21 cellular contexts compared by ENCODE assay signal in genomic region chr16:52690468-52690867, GRCh38.
A peak's percentile ranks its signal among the peaks of the same experiment; 100 is the strongest.
DNase-seq lines count a peak whose midpoint lies in the region; ATAC-seq, FAIRE-seq and TF ChIP-seq lines count a peak whose summit lies in the region.
"Had no signal": no experiment of that assay in that cellular context is flagged by ENCODE, and none has a peak within 500 bp of the region (broad histone marks: within the 10 kb centered on the region; RNA-seq: fewer than 3 reads in every experiment).

No MANE protein-coding gene starts in this region.

- intact Hi-C loops in HepG2 (cut with micrococcal nuclease; ENCODE audit: unreplicated experiment), result no loop called here
- intact Hi-C loops in right lobe of liver (cut with DNase I), result no loop called here

- no peak for FAIRE-seq in HepG2 (lab: Jason Lieb, UNC)
- FAIRE-seq: D721Med, GM12891, GM18507, H54 had no signal

- TF ChIP-seq CTCF in HepG2 (CRISPR knock-in tag; IDR thresholded peaks at IDR 0.05), result no peak
- TF ChIP-seq CTCF in right lobe of liver (IDR thresholded peaks at IDR 0.05), result no peak
- no peak for TF ChIP-seq CTCF in WTC11 (IDR thresholded peaks at IDR 0.05)

- TF ChIP-seq RAD21 in HepG2 (CRISPR knock-in tag; IDR thresholded peaks at IDR 0.05), result no peak

- H3K9me3 ChIP-seq in HepG2 (ENCODE audit: low read length) (peaks cover 13% of the 10 kb centered on the region), right lobe of liver (no peaks in the 10 kb centered on the region)
- H3K9me3 ChIP-seq in CD8-positive, alpha-beta memory T cell (ENCODE audit: low read length), result no peaks in the 10 kb centered on the region

- peaks cover 29% of the 10 kb centered on the region for H3K36me3 Mint-ChIP-seq in WTC11
- no peaks in the 10 kb centered on the region for H3K36me3 Mint-ChIP-seq in CD8-positive, alpha-beta memory T cell
- H3K36me3 Mint-ChIP-seq: CD4-positive, CD25-positive, alpha-beta regulatory T cell; CD8-positive, alpha-beta T cell had no signal

- no peaks in the 10 kb centered on the region for H4K20me1 ChIP-seq in HepG2 (ENCODE audit: insufficient read depth, low read length)
- H4K20me1 ChIP-seq: BLaER1 had no signal

- H3K9me3 Mint-ChIP-seq in WTC11, result peaks cover 50% of the 10 kb centered on the region
- H3K9me3 Mint-ChIP-seq in CD8-positive, alpha-beta memory T cell, result peaks cover 10 to 36% (median 12%) of the 10 kb centered on the region in 5 donors

- WGBS in HepG2 (ENCODE audit: low lambda C conversion rate), result 1% methylated on average over 1 of the region's 1 CpG
- WGBS in right lobe of liver (ENCODE audit: insufficient coverage, low coverage, low lambda C conversion rate, missing lambda C conversion rate), result 56% methylated on average over 1 of the region's 1 CpG

- no peak overlapping the region for H3K27ac Mint-ChIP-seq in WTC11
- no peak overlapping the region for H3K27ac Mint-ChIP-seq in CD8-positive, alpha-beta memory T cell
- H3K27ac Mint-ChIP-seq: B cell; CD4-positive, CD25-positive, alpha-beta regulatory T cell; CD8-positive, alpha-beta T cell; HFFc6 had no signal

- no peaks in the 10 kb centered on the region for H3K4me1 Mint-ChIP-seq in WTC11
- H3K4me1 Mint-ChIP-seq in CD8-positive, alpha-beta memory T cell, result no peaks in the 10 kb centered on the region
- H3K4me1 Mint-ChIP-seq: B cell; CD4-positive, CD25-positive, alpha-beta regulatory T cell had no signal

- no peak for ATAC-seq in HepG2
- no peak for ATAC-seq in right lobe of liver
- no peak for ATAC-seq in WTC11
- ATAC-seq: CD8-positive, alpha-beta T cell had no signal

- POLR2A ChIA-PET in HepG2 (lab: Yijun Ruan, JAX) (no interaction called here), WTC11 (lab: Charles Lee) (no interaction called here)
- POLR2A ChIA-PET in CD8-positive, alpha-beta memory T cell (lab: Charles Lee), result no interaction called here

- H3K4me1 ChIP-seq in HepG2 (ENCODE audit: insufficient read depth, low read length), result no peaks in the 10 kb centered on the region
- H3K4me1 ChIP-seq in right lobe of liver, result no peaks in the 10 kb centered on the region
- H3K4me1 ChIP-seq in CD8-positive, alpha-beta memory T cell (ENCODE audit: insufficient read depth, low read length), result no peaks in the 10 kb centered on the region
- H3K4me1 ChIP-seq: BLaER1, HAP-1 had no signal

- H3K27me3 ChIP-seq in HepG2 (ENCODE audit: control insufficient read depth in 1 of 2, insufficient read depth in 2 of 2, low read length in 2 of 2) (no peaks in the 10 kb centered on the region), right lobe of liver (no peaks in the 10 kb centered on the region)
- no peaks in the 10 kb centered on the region for H3K27me3 ChIP-seq in CD8-positive, alpha-beta memory T cell (ENCODE audit: insufficient read depth, low read length, poor library complexity, severe bottlenecking)
- H3K27me3 ChIP-seq: BLaER1 had no signal

- H3K36me3 ChIP-seq in HepG2 (replicated peaks in 1 of 2; ENCODE audit: control insufficient read depth in 1 of 2, insufficient read depth in 2 of 2, low read length in 2 of 2) (no peaks in the 10 kb centered on the region), right lobe of liver (no peaks in the 10 kb centered on the region)
- H3K36me3 ChIP-seq in CD8-positive, alpha-beta memory T cell (ENCODE audit: insufficient read depth, low read length), result no peaks in the 10 kb centered on the region
- H3K36me3 ChIP-seq: BLaER1, HAP-1 had no signal

- H3K27ac ChIP-seq in HepG2 (ENCODE audit: extremely low read length, insufficient read depth, low read length) (no peak overlapping the region), right lobe of liver (no peak overlapping the region)
- no peak overlapping the region for H3K27ac ChIP-seq in CD8-positive, alpha-beta memory T cell (ENCODE audit: low read depth, low read length)
- H3K27ac ChIP-seq: BLaER1, C4-2B had no signal

- CTCF ChIA-PET in HepG2 (lab: Yijun Ruan, JAX; ENCODE audit: low intra/inter-chr PET ratio, low total read pairs), result no interaction called here
- CTCF ChIA-PET in WTC11 (lab: Charles Lee), result no interaction called here
- CTCF ChIA-PET in CD8-positive, alpha-beta memory T cell (lab: Charles Lee), result no interaction called here

- H3K9ac ChIP-seq in HepG2 (ENCODE audit: insufficient read depth, low read depth, low read length), result no peak overlapping the region
- H3K9ac ChIP-seq: BLaER1 had no signal

- no peak overlapping the region for H2AFZ ChIP-seq in HepG2 (ENCODE audit: low read length)

- in situ Hi-C loops in HepG2 (cut with HindIII; ENCODE audit: extremely low pct_ligation_motif_present, low pct_unique_long_range_greater_than_20kb), result no loop called here

- no peak overlapping the region for H3K4me3 Mint-ChIP-seq in WTC11
- no peak overlapping the region for H3K4me3 Mint-ChIP-seq in CD8-positive, alpha-beta memory T cell
- H3K4me3 Mint-ChIP-seq: B cell; CD4-positive, CD25-positive, alpha-beta regulatory T cell; CD8-positive, alpha-beta T cell; HFFc6 had no signal

- DNase-seq in NCI-H1105 treated with DMSO at 0.1 percent for 48 hours (lab: John Stamatoyannopoulos, UW), result peak; percentile 11
- DNase-seq in NCI-H1105 (lab: John Stamatoyannopoulos, UW), result no peak
- no peak for DNase-seq in HepG2 (ENCODE audit: low spot score)
- no peak for DNase-seq in right lobe of liver
- DNase-seq in WTC11 (ENCODE audit: low spot score), result no peak
- no peak for DNase-seq in CD8-positive, alpha-beta memory T cell
- DNase-seq: CD4-positive, CD25-positive, alpha-beta regulatory T cell; CD8-positive, alpha-beta T cell; DMS153; DMS79 treated with DMSO at 0.1 percent for 48 hours; GF-D8; GOT3; HFFc6 had no signal

- BruUV-seq in HepG2 (replicated peaks; lab: Mats Ljungman, UMichigan), result no TSS peak

- H3K27me3 Mint-ChIP-seq in WTC11 (ENCODE audit: low read depth), result no peaks in the 10 kb centered on the region
- H3K27me3 Mint-ChIP-seq in CD8-positive, alpha-beta memory T cell, result no peaks in the 10 kb centered on the region
- H3K27me3 Mint-ChIP-seq: B cell; CD4-positive, CD25-positive, alpha-beta regulatory T cell had no signal

- H3K4me3 ChIP-seq in HepG2 (replicated peaks in 1 of 3; ENCODE audit: insufficient read depth in 1 of 3, low read depth in 2 of 3, low read length in 3 of 3), result no peak overlapping the region
- no peak overlapping the region for H3K4me3 ChIP-seq in right lobe of liver
- no peak overlapping the region for H3K4me3 ChIP-seq in CD8-positive, alpha-beta memory T cell (ENCODE audit: low read length)
- H3K4me3 ChIP-seq: BLaER1, HAP-1 had no signal

- TF ChIP-seq POLR2A in HepG2 (IDR thresholded peaks at IDR 0.05; ENCODE audit: insufficient read depth in 1 of 2, low read depth in 2 of 2, low read length in 2 of 2) (no peak), right lobe of liver (IDR thresholded peaks at IDR 0.05) (no peak)

- no peak for TF ChIP-seq EP300 in HepG2 (IDR thresholded peaks at IDR 0.05; ENCODE audit: low read depth in 2 of 2, low read length in 2 of 2)
- TF ChIP-seq EP300 in HepG2 (CRISPR knock-in tag; IDR thresholded peaks at IDR 0.05; ENCODE audit: borderline replicate concordance), result no peak

- no peaks in the 10 kb centered on the region for H3K79me2 ChIP-seq in HepG2 (ENCODE audit: insufficient read depth, low read length)

- H3K4me2 ChIP-seq in HepG2 (ENCODE audit: low read depth, low read length), result no peak overlapping the region
- H3K4me2 ChIP-seq: BLaER1 had no signal

TF ChIP-seq in HepG2, 621 proteins besides CTCF, POLR2A, EP300 and RAD21:
- TF ChIP-seq ZNF317 (CRISPR knock-in tag; IDR thresholded peaks at IDR 0.05) (peak; percentile 98), ZNF772 (CRISPR knock-in tag; IDR thresholded peaks at IDR 0.05) (no peak), IKZF4 (CRISPR knock-in tag; IDR thresholded peaks at IDR 0.05; ENCODE audit: borderline replicate concordance, low read depth, not compliant biosample characterization) (no peak)

TF ChIP-seq in WTC11, 78 proteins besides CTCF, POLR2A, EP300 and RAD21:
- no peak for TF ChIP-seq JUN (CRISPR knock-in tag; IDR thresholded peaks at IDR 0.05)
- TF ChIP-seq SP1 (CRISPR knock-in tag; conservative IDR thresholded peaks at IDR 0.05), result no peak
- no peak for TF ChIP-seq ZNF121 (CRISPR knock-in tag; IDR thresholded peaks at IDR 0.05)
- no peak for TF ChIP-seq ELF4 (CRISPR knock-in tag; IDR thresholded peaks at IDR 0.05; ENCODE audit: low read depth)
- TF ChIP-seq ZNF317 (CRISPR knock-in tag; IDR thresholded peaks at IDR 0.05; ENCODE audit: borderline replicate concordance, low read depth), result peak; percentile 86
- no peak for TF ChIP-seq ZNF263 (CRISPR knock-in tag; IDR thresholded peaks at IDR 0.05; ENCODE audit: low read depth)
- TF ChIP-seq ATF2 (CRISPR knock-in tag; IDR thresholded peaks at IDR 0.05; ENCODE audit: borderline replicate concordance, low read depth), result no peak
